In genomic region chr3:115922681-115923347, GRCh38 we compare ENCODE assay signal across 9 cellular contexts.
DNase-seq lines count a peak whose midpoint lies in the region; ATAC-seq and TF ChIP-seq lines count a peak whose summit lies in the region.
"Had no signal": no experiment of that assay in that cellular context is flagged by ENCODE, and none has a peak within 500 bp of the region (broad histone marks: within the 10 kb centered on the region; RNA-seq: fewer than 3 reads in every experiment).

No MANE protein-coding gene starts in this region.

- H3K27ac ChIP-seq in SK-N-SH (ENCODE audit: low read depth in 2 of 2, low read length in 1 of 2) (no peak overlapping the region), coronary artery (no peak overlapping the region)

- CTCF ChIA-PET in SK-N-SH (lab: Yijun Ruan, JAX): interaction anchor here (0.8 to 1.5 kb wide), 2 partner anchors 9 to 94 kb away, joined by 3 read pairs; no protein-coding TSS in a partner anchor
- CTCF ChIA-PET in activated naive CD4-positive, alpha-beta T cell treated with anti-CD3 and anti-CD28 coated beads, Interleukin-2, amount 10 ng/mL, durations not matched to agents 7 days and 5 days (lab: Charles Lee): no interaction called here

- H3K9ac ChIP-seq in SK-N-SH: no peak overlapping the region

- TF ChIP-seq POLR2A in erythroblast (IDR thresholded peaks at IDR 0.05; ENCODE audit: low read length): no peak

- H3K27me3 ChIP-seq in SK-N-SH (ENCODE audit: insufficient read depth): no peaks in the 10 kb centered on the region

- no peak overlapping the region for H3K4me2 ChIP-seq in SK-N-SH

- no peaks in the 10 kb centered on the region for H3F3A ChIP-seq in SK-N-SH (replicated peaks; ENCODE audit: insufficient read depth)

- H3K27me3 Mint-ChIP-seq in activated naive CD4-positive, alpha-beta T cell treated with anti-CD3 and anti-CD28 coated beads, Interleukin-2, amount 10 ng/mL, durations not matched to agents 7 days and 5 days: peaks cover 4% of the 10 kb centered on the region

- 81% methylated on average over 1 of the region's 1 CpG for WGBS in SK-N-SH (ENCODE audit: low lambda C conversion rate)

- H3K4me1 ChIP-seq in SK-N-SH (ENCODE audit: control insufficient read depth in 1 of 2, insufficient read depth in 2 of 2, low read depth in 1 of 2, low read length in 1 of 2): peaks cover 4 to 12% of the 10 kb centered on the region in 2 experiments; a peak in 3 of 4 replicates

- ATAC-seq in HG03103 (IDR thresholded peaks at IDR 0.05; ENCODE audit: low read depth, unreplicated experiment) (peak; percentile 60), HG02642 (IDR thresholded peaks at IDR 0.05; ENCODE audit: poor library complexity, unreplicated experiment) (no peak)

- no peak overlapping the region; a peak in 1 of 4 replicates for H3K4me3 ChIP-seq in SK-N-SH (ENCODE audit: low read depth in 2 of 2, low read length in 1 of 2)
- H3K4me3 ChIP-seq in coronary artery: no peak overlapping the region

- peaks cover 7% of the 10 kb centered on the region; the same call in 1 of the 2 replicates for H3K9me3 ChIP-seq in SK-N-SH

- POLR2A ChIA-PET in SK-N-SH (lab: Yijun Ruan, JAX): no interaction called here

- no peaks in the 10 kb centered on the region for H3K36me3 Mint-ChIP-seq in activated naive CD4-positive, alpha-beta T cell treated with anti-CD3 and anti-CD28 coated beads, Interleukin-2, amount 10 ng/mL, durations not matched to agents 7 days and 5 days

- H3K9me2 ChIP-seq in SK-N-SH: no peaks in the 10 kb centered on the region

- TF ChIP-seq EP300 in SK-N-SH (IDR thresholded peaks at IDR 0.05; ENCODE audit: borderline replicate concordance in 1 of 2, low read depth in 1 of 2, low read length in 1 of 2): no peak

- no peak overlapping the region for H3K4me3 Mint-ChIP-seq in activated naive CD4-positive, alpha-beta T cell treated with anti-CD3 and anti-CD28 coated beads, Interleukin-2, amount 10 ng/mL, durations not matched to agents 7 days and 5 days
- H3K4me3 Mint-ChIP-seq: activated naive CD4-positive, alpha-beta T cell treated with anti-CD3 and anti-CD28 coated beads for 36 hours had no signal

- peak; percentile 44 for TF ChIP-seq RAD21 in SK-N-SH (IDR thresholded peaks at IDR 0.05; ENCODE audit: low read length)

- H2AFZ ChIP-seq in SK-N-SH (ENCODE audit: low read depth): no peak overlapping the region

- peak; percentile 35 for DNase-seq in EH (ENCODE audit: low read depth)
- DNase-seq in SK-N-SH: no peak
- peak; percentile 46 for DNase-seq in kidney tubule cell (ENCODE audit: low spot score)
- no peak for DNase-seq in activated naive CD4-positive, alpha-beta T cell treated with anti-CD3 and anti-CD28 coated beads, Interleukin-2, amount 10 ng/mL, durations not matched to agents 7 days and 5 days
- DNase-seq in erythroblast (lab: John Stamatoyannopoulos, UW): no peak
- no peak for DNase-seq in coronary artery (ENCODE audit: low spot score)
- DNase-seq: activated naive CD4-positive, alpha-beta T cell treated with anti-CD3 and anti-CD28 coated beads for 36 hours had no signal

- peak; percentile 47 for TF ChIP-seq CTCF in SK-N-SH (IDR thresholded peaks at IDR 0.05)
- TF ChIP-seq CTCF in coronary artery (IDR thresholded peaks at IDR 0.05): no peak

- H3K27ac Mint-ChIP-seq in activated naive CD4-positive, alpha-beta T cell treated with anti-CD3 and anti-CD28 coated beads, Interleukin-2, amount 10 ng/mL, durations not matched to agents 7 days and 5 days: no peak overlapping the region
- H3K27ac Mint-ChIP-seq: activated naive CD4-positive, alpha-beta T cell treated with anti-CD3 and anti-CD28 coated beads for 36 hours had no signal

- no peaks in the 10 kb centered on the region for H4K20me1 ChIP-seq in SK-N-SH (ENCODE audit: insufficient read depth)

- no peaks in the 10 kb centered on the region for H3K9me3 Mint-ChIP-seq in activated naive CD4-positive, alpha-beta T cell treated with anti-CD3 and anti-CD28 coated beads, Interleukin-2, amount 10 ng/mL, durations not matched to agents 7 days and 5 days

- H3K79me2 ChIP-seq in SK-N-SH (ENCODE audit: insufficient read depth): no peaks in the 10 kb centered on the region

- no peaks in the 10 kb centered on the region for H3K4me1 Mint-ChIP-seq in activated naive CD4-positive, alpha-beta T cell treated with anti-CD3 and anti-CD28 coated beads, Interleukin-2, amount 10 ng/mL, durations not matched to agents 7 days and 5 days

- no peaks in the 10 kb centered on the region for H3K36me3 ChIP-seq in SK-N-SH (replicated peaks in 1 of 2; ENCODE audit: control insufficient read depth in 1 of 2, insufficient read depth in 2 of 2, low read length in 1 of 2)

TF ChIP-seq in SK-N-SH, 30 proteins besides CTCF, POLR2A, EP300 and RAD21:
- TF ChIP-seq JUND (IDR thresholded peaks at IDR 0.05) (no peak), SMC3 (IDR thresholded peaks at IDR 0.05; ENCODE audit: low read depth, low read length) (peak; percentile 31; the same call in 1 of the 2 replicates)

Comparison
In these comparisons a context has a peak if more than half of its experiments do, and no peak if none do; other contexts are left out.
1. DNase-seq: peak in EH (single experiment) and kidney tubule cell (single experiment); none in SK-N-SH (single experiment), activated naive CD4-positive, alpha-beta T cell treated with anti-CD3 and anti-CD28 coated beads, Interleukin-2, amount 10 ng/mL, durations not matched to agents 7 days and 5 days (single experiment), erythroblast (0 of 2) and coronary artery (single experiment).